ENCODE assay signal across 1 cellular context in genomic region chr3:185657691-185658503, GRCh38.
TF ChIP-seq lines count a peak whose summit lies in the region.

No MANE protein-coding gene starts in this region.

TF ChIP-seq in GM23338, 12 proteins besides CTCF, POLR2A, EP300 and RAD21 (continued from another document):
- TF ChIP-seq, protein P1, sequence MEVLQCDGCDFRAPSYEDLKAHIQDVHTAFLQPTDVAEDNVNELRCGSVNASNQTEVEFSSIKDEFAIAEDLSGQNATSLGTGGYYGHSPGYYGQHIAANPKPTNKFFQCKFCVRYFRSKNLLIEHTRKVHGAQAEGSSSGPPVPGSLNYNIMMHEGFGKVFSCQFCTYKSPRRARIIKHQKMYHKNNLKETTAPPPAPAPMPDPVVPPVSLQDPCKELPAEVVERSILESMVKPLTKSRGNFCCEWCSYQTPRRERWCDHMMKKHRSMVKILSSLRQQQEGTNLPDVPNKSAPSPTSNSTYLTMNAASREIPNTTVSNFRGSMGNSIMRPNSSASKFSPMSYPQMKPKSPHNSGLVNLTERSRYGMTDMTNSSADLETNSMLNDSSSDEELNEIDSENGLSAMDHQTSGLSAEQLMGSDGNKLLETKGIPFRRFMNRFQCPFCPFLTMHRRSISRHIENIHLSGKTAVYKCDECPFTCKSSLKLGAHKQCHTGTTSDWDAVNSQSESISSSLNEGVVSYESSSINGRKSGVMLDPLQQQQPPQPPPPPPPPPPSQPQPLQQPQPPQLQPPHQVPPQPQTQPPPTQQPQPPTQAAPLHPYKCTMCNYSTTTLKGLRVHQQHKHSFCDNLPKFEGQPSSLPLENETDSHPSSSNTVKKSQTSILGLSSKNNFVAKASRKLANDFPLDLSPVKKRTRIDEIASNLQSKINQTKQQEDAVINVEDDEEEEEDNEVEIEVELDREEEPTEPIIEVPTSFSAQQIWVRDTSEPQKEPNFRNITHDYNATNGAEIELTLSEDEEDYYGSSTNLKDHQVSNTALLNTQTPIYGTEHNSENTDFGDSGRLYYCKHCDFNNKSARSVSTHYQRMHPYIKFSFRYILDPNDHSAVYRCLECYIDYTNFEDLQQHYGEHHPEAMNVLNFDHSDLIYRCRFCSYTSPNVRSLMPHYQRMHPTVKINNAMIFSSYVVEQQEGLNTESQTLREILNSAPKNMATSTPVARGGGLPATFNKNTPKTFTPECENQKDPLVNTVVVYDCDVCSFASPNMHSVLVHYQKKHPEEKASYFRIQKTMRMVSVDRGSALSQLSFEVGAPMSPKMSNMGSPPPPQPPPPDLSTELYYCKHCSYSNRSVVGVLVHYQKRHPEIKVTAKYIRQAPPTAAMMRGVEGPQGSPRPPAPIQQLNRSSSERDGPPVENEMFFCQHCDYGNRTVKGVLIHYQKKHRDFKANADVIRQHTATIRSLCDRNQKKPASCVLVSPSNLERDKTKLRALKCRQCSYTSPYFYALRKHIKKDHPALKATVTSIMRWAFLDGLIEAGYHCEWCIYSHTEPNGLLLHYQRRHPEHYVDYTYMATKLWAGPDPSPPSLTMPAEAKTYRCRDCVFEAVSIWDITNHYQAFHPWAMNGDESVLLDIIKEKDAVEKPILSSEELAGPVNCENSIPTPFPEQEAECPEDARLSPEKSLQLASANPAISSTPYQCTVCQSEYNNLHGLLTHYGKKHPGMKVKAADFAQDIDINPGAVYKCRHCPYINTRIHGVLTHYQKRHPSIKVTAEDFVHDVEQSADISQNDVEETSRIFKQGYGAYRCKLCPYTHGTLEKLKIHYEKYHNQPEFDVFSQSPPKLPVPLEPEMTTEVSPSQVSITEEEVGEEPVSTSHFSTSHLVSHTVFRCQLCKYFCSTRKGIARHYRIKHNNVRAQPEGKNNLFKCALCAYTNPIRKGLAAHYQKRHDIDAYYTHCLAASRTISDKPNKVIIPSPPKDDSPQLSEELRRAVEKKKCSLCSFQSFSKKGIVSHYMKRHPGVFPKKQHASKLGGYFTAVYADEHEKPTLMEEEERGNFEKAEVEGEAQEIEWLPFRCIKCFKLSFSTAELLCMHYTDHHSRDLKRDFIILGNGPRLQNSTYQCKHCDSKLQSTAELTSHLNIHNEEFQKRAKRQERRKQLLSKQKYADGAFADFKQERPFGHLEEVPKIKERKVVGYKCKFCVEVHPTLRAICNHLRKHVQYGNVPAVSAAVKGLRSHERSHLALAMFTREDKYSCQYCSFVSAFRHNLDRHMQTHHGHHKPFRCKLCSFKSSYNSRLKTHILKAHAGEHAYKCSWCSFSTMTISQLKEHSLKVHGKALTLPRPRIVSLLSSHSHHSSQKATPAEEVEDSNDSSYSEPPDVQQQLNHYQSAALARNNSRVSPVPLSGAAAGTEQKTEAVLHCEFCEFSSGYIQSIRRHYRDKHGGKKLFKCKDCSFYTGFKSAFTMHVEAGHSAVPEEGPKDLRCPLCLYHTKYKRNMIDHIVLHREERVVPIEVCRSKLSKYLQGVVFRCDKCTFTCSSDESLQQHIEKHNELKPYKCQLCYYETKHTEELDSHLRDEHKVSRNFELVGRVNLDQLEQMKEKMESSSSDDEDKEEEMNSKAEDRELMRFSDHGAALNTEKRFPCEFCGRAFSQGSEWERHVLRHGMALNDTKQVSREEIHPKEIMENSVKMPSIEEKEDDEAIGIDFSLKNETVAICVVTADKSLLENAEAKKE (CRISPR knock-in tag; IDR thresholded peaks at IDR 0.05) = no peak
- TF ChIP-seq EZH2 (IDR thresholded peaks at IDR 0.05; ENCODE audit: low read depth, unreplicated experiment) = no peak
- no peak for TF ChIP-seq EZH2phosphoT487 (IDR thresholded peaks at IDR 0.05; ENCODE audit: unreplicated experiment)
- TF ChIP-seq ZNF114 (CRISPR knock-in tag; IDR thresholded peaks at IDR 0.05) = no peak
- no peak for TF ChIP-seq STAT1 (IDR thresholded peaks at IDR 0.05; ENCODE audit: unreplicated experiment)
TF ChIP-seq in GM23338: peak in this region for 0.
